Comparison of ENCODE assay signal across 24 cellular contexts in the genomic region with DNA sequence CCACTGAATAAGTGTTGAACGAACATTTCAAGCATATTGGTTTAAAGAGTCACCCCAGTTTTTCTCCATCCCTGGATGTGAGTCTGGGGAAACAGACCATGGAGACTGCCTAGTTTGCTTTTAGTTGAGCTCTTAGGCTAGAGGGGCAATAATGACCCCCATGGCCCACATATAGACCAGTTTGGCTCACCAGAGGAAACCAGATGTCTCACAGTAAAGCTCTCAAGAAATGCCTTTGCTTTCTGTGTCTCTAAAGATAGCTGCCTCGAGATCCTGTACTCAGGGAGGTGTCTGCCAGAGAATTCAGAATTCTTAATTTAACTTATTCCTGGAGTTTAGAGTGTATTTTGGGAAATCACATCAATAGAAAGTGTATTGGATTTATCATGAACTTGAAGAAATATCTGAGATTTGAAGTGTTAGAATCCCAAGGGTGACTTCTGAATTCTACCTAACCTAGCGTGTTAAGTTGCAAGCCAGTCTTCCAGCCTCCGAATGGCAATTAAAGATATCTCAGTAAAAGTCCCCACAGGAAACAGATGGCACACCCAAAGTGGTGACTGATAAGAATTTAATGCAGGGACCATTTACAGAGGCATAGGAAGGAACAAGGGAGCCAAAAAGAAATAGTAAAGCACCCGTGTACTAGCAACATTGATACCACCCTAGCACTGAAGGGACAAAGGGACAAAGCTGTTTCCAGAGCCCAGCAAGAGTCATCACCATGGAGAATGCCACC. TPM values are rescaled to one million over a fixed set of nuclear protein-coding genes. Genes with fewer than 3 reads are reported as not detected.
"Had no signal": no experiment of that assay in that cellular context is flagged by ENCODE, and none has a peak within 500 bp of the region (broad histone marks: within the 10 kb centered on the region; RNA-seq: fewer than 3 reads in every experiment).

No MANE protein-coding gene starts in this region.

- H3K9me3 Mint-ChIP-seq: activated naive CD4-positive, alpha-beta T cell treated with anti-CD3 and anti-CD28 coated beads, Interleukin-2, amount 50 U/mL, for 72 hours; activated T-cell treated with anti-CD3 and anti-CD28 coated beads, Interleukin-2, amount 50 U/mL, for 72 hours; mesothelial cell of epicardium; neural crest cell; T-helper 2 cell treated with Interferon-gamma antibody and Interleukin-4, amounts not matched to agents 5 μg/mL and 100 μg/mL, for 36 hours had no signal

- DNase-seq: activated CD4-positive, alpha-beta T cell treated with anti-CD3 and anti-CD28 coated beads, Interleukin-2, amount 50 U/mL, for 1 hour; activated CD4-positive, CD25-positive, alpha-beta regulatory T cell treated with anti-CD3 and anti-CD28 coated beads, Interleukin-2, amount 50 U/mL, for 72 hours; activated CD8-positive, alpha-beta memory T cell treated with anti-CD3 and anti-CD28 coated beads, Interleukin-2, amount 50 U/mL, for 4 hours; activated gamma-delta T cell; activated T-cell treated with anti-CD3 and anti-CD28 coated beads, Interleukin-2, amount 50 U/mL, for 72 hours; adrenal gland; cerebellar nuclear complex; cortex of kidney; heart right ventricle; lower lobe of right lung; retina; stimulated activated CD4-positive, alpha-beta T cell treated with anti-CD3 and anti-CD28 coated beads, Interleukin-1b, Interleukin-23, amount 100 ng/mL, for 48 hours; stimulated activated naive CD4-positive, alpha-beta T cell treated with Interleukin-2 at 50 U/mL for 16 hours had no signal

- H3K27ac ChIP-seq: adrenal gland, breast epithelium, heart right ventricle, lower lobe of right lung, tibial nerve, vagina, VCaP had no signal

- H3K4me3 ChIP-seq: adrenal gland, breast epithelium, heart right ventricle, lower lobe of right lung, tibial nerve, vagina had no signal

- H3K27me3 ChIP-seq: adrenal gland, tibial nerve, vagina had no signal

- H3K36me3 ChIP-seq: adrenal gland, breast epithelium, lower lobe of right lung, tibial nerve, vagina had no signal

- H3K4me1 Mint-ChIP-seq: mesothelial cell of epicardium had no signal

- H3K27ac Mint-ChIP-seq: activated naive CD4-positive, alpha-beta T cell treated with anti-CD3 and anti-CD28 coated beads, Interleukin-2, amount 50 U/mL, for 72 hours; activated T-cell treated with anti-CD3 and anti-CD28 coated beads, Interleukin-2, amount 50 U/mL, for 72 hours; mesothelial cell of epicardium; T-helper 2 cell treated with Interferon-gamma antibody and Interleukin-4, amounts not matched to agents 5 μg/mL and 100 μg/mL, for 36 hours had no signal

- H3K9me3 ChIP-seq: adrenal gland, breast epithelium, heart right ventricle, lower lobe of right lung, vagina had no signal

- ATAC-seq: activated naive CD4-positive, alpha-beta T cell treated with anti-CD3 and anti-CD28 coated beads, Interleukin-2, amount 50 U/mL, for 72 hours; activated T-cell treated with anti-CD3 and anti-CD28 coated beads, Interleukin-2, amount 50 U/mL, for 72 hours; esophagus mucosa; heart right ventricle; lower lobe of right lung had no signal

- H3K4me1 ChIP-seq: adrenal gland, breast epithelium, lower lobe of right lung, tibial nerve, vagina had no signal

- H3K36me3 Mint-ChIP-seq: activated naive CD4-positive, alpha-beta T cell treated with anti-CD3 and anti-CD28 coated beads, Interleukin-2, amount 50 U/mL, for 72 hours; mesothelial cell of epicardium had no signal

- H3K4me3 Mint-ChIP-seq: activated T-cell treated with anti-CD3 and anti-CD28 coated beads, Interleukin-2, amount 50 U/mL, for 72 hours; mesothelial cell of epicardium; neural crest cell; T-helper 2 cell treated with Interferon-gamma antibody and Interleukin-4, amounts not matched to agents 5 μg/mL and 100 μg/mL, for 36 hours had no signal

RNA-seq across cellular contexts. Expression of a gene that starts 37.1 kb away (rescaled TPM):
- total RNA-seq: activated naive CD4-positive, alpha-beta T cell treated with anti-CD3 and anti-CD28 coated beads, Interleukin-2, amount 50 U/mL, for 72 hours; esophagus mucosa; vagina had no signal

RNA-seq across cellular contexts. Expression of a gene that starts 40.8 kb away (rescaled TPM):
- total RNA-seq: esophagus mucosa, myocyte, neural crest cell, posterior vena cava, tibial nerve had no signal
